1 cellular context compared by ENCODE assay signal in the genomic region with DNA sequence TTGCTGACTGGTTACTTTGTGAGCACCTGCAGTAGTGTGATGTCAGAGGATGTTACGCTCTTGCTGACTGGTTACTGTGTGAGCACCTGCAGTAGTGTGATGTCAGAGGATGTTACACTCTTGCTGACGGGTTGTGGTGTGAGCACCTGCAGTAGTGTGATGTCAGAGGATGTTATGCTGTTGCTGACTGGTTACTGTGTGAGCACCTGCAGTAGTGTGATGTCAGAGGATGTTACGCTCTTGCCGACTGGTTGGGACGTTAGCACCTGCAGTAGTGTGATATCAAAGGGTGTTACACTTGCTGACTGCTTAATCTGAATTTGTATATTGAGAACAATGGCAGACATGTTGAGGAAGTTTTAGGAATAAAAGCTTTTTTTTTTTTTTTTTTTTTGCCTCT.
TF ChIP-seq lines count a peak whose summit lies in the region.
"Not testable (repeated sequence)": the region's sequence is repeated elsewhere in the genome, so short reads cannot be mapped to it uniquely, and the experiment has no call there.

No MANE protein-coding gene starts in this region.

TF ChIP-seq in HepG2, 621 proteins besides CTCF, POLR2A, EP300 and RAD21:
- TF ChIP-seq POLR2AphosphoS2 (IDR thresholded peaks at IDR 0.05; ENCODE audit: low read depth, low read length) (0 out of 2 replicates have a peak, but pooled peaks have one; percentile 9), CREB1 (IDR thresholded peaks at IDR 0.05) (0 out of 2 replicates have a peak, but pooled peaks have one; percentile 35), SSRP1 (CRISPR knock-in tag; IDR thresholded peaks at IDR 0.05) (0 out of 2 replicates have a peak, but pooled peaks have one; percentile 18), POLR2G (IDR thresholded peaks at IDR 0.05; ENCODE audit: low read depth, low read length) (peak; percentile 54; the same call in 1 of the 2 replicates)
- not testable (repeated sequence) for TF ChIP-seq CREB1 (CRISPR knock-in tag; IDR thresholded peaks at IDR 0.05)
